In genomic region chr4:112951362-112951962, GRCh38 we compare ENCODE assay signal across 9 cellular contexts.
DNase-seq lines count a peak whose midpoint lies in the region; TF ChIP-seq lines count a peak whose summit lies in the region.
"Had no signal": no experiment of that assay in that cellular context is flagged by ENCODE, and none has a peak within 500 bp of the region (broad histone marks: within the 10 kb centered on the region; RNA-seq: fewer than 3 reads in every experiment).

No MANE protein-coding gene starts in this region.

- TF ChIP-seq POLR2A in stomach (IDR thresholded peaks at IDR 0.05) (no peak), prostate gland (IDR thresholded peaks at IDR 0.05) (no peak)

- 24 to 33% (median 27%) methylated on average over 3 of the region's 3 CpGs for WGBS in stomach, 5 donors
- WGBS in prostate gland = 26% methylated on average over 3 of the region's 3 CpGs

- DNase-seq in GM03348 (ENCODE audit: low spot score) (peak; percentile 23), NCI-H1694 (lab: John Stamatoyannopoulos, UW) (peak; percentile 16), coronary artery (ENCODE audit: low spot score) (no peak), pons (ENCODE audit: low spot score) (peak; percentile 75), SHP77 treated with DMSO at 0.1 percent for 48 hours (lab: John Stamatoyannopoulos, UW) (no peak), stomach (no peak), prostate gland (ENCODE audit: low spot score) (no peak)
- DNase-seq in activated effector memory CD4-positive, alpha-beta T cell treated with Interleukin-2 at 50 U/mL for 16 hours = no peak
- DNase-seq: effector memory CD8-positive, alpha-beta T cell had no signal

- peak overlapping the region; percentile 31 for H3K4me3 ChIP-seq in coronary artery
- no peak overlapping the region for H3K4me3 ChIP-seq in stomach
- no peak overlapping the region for H3K4me3 ChIP-seq in prostate gland

- no peak for TF ChIP-seq EP300 in stomach (IDR thresholded peaks at IDR 0.05)

- H3K27ac ChIP-seq in coronary artery (no peak overlapping the region), stomach (no peak overlapping the region), prostate gland (no peak overlapping the region)

- H3K27me3 ChIP-seq in stomach = no peaks in the 10 kb centered on the region
- H3K27me3 ChIP-seq in prostate gland (replicated peaks; ENCODE audit: insufficient read depth) = no peaks in the 10 kb centered on the region

- H3K4me1 ChIP-seq in stomach (peaks cover 0 to 6% (median 2%) of the 10 kb centered on the region in 4 donors), prostate gland (replicated peaks) (no peaks in the 10 kb centered on the region)

- intact Hi-C loops in stomach (cut with DNase I; ENCODE audit: low total_unique reads) (no loop called here), prostate gland (cut with DNase I) (no loop called here)

- no peak for TF ChIP-seq CTCF in coronary artery (IDR thresholded peaks at IDR 0.05)
- TF ChIP-seq CTCF in stomach (IDR thresholded peaks at IDR 0.05) = peak in 3 of 7 experiments; percentile 22 to 63 (median 31)
- TF ChIP-seq CTCF in prostate gland (IDR thresholded peaks at IDR 0.05) = peak in 2 of 4 experiments; percentile 16 to 39

- H3K36me3 ChIP-seq in stomach (no peaks in the 10 kb centered on the region), prostate gland (no peaks in the 10 kb centered on the region)

- no peaks in the 10 kb centered on the region for H3K9me3 ChIP-seq in stomach
- no peaks in the 10 kb centered on the region for H3K9me3 ChIP-seq in prostate gland

Comparison
In these comparisons a context has a peak if more than half of its experiments do, and no peak if none do; other contexts are left out.
1. DNase-seq: peak in GM03348 (single experiment), NCI-H1694 (single experiment) and pons (single experiment); none in coronary artery (single experiment), SHP77 treated with DMSO at 0.1 percent for 48 hours (single experiment), stomach (single experiment), prostate gland (single experiment) and activated effector memory CD4-positive, alpha-beta T cell treated with Interleukin-2 at 50 U/mL for 16 hours (single experiment).